In genomic region chr11:92224394-92225205, GRCh38 we compare ENCODE assay signal across 10 cellular contexts. TPM values are rescaled to one million over a fixed set of nuclear protein-coding genes. Genes with fewer than 3 reads are reported as not detected.
DNase-seq lines count a peak whose midpoint lies in the region; ATAC-seq and TF ChIP-seq lines count a peak whose summit lies in the region.
"Had no signal": no experiment of that assay in that cellular context is flagged by ENCODE, and none has a peak within 500 bp of the region (broad histone marks: within the 10 kb centered on the region; RNA-seq: fewer than 3 reads in every experiment).

TSS of gene FAT3 (plus strand) at chr11:92224818. CDS start at chr11:92352113, 127,295 bp downstream.

- peaks cover 12% of the 10 kb centered on the region for H3K9me3 Mint-ChIP-seq in nephron progenitor cell

- peak within 1 kb of the TSS; percentile 98 for H3K27ac Mint-ChIP-seq in nephron progenitor cell

- peak within 1 kb of the TSS; percentile 96 for H3K4me3 Mint-ChIP-seq in nephron progenitor cell

- peaks cover 56% of the 10 kb centered on the region for H3K4me1 Mint-ChIP-seq in nephron progenitor cell

- ATAC-seq in esophagus mucosa, result peak; percentile 11
- ATAC-seq in HG02571 (IDR thresholded peaks at IDR 0.05; ENCODE audit: unreplicated experiment), result no peak
- no peak for ATAC-seq in HG03025 (IDR thresholded peaks at IDR 0.05; ENCODE audit: low FRiP score, unreplicated experiment)
- ATAC-seq: HCT116 had no signal

- peaks cover 7% of the 10 kb centered on the region for H3K36me3 Mint-ChIP-seq in nephron progenitor cell (ENCODE audit: low read depth)

- H3K27me3 Mint-ChIP-seq in nephron progenitor cell (ENCODE audit: low read depth, poor library complexity), result peaks cover 14% of the 10 kb centered on the region

- no peak for TF ChIP-seq CTCF in nephron progenitor cell (IDR thresholded peaks at IDR 0.05)

- peak; percentile 50 for DNase-seq in DMS79 (lab: John Stamatoyannopoulos, UW)
- DNase-seq in NCI-H446 (lab: John Stamatoyannopoulos, UW), result peak; percentile 38 to 66
- peak; percentile 81 for DNase-seq in nephron progenitor cell
- DNase-seq in central memory CD4-positive, alpha-beta T cell, result no peak
- DNase-seq in OCI-M1 (lab: John Stamatoyannopoulos, UW), result no peak

RNA-seq across cellular contexts. Expression of gene FAT3, which starts in this region (rescaled TPM):
- total RNA-seq in esophagus mucosa, result 0.12 TPM
- total RNA-seq: dermis microvascular lymphatic vessel endothelial cell had no signal

Comparison
In these comparisons a context has a peak if more than half of its experiments do, and no peak if none do; other contexts are left out.
1. Peak in ATAC-seq in esophagus mucosa; RNA of the gene not detected or under 1 TPM.
2. DNase-seq: peak in DMS79 (single experiment), NCI-H446 (2 of 2) and nephron progenitor cell (single experiment); none in central memory CD4-positive, alpha-beta T cell (single experiment) and OCI-M1 (single experiment).